ENCODE assay signal across 1 cellular context in genomic region chr17:74282587-74283370, GRCh38.
TF ChIP-seq lines count a peak whose summit lies in the region.

No MANE protein-coding gene starts in this region.

TF ChIP-seq in HEK293, 187 proteins besides CTCF, POLR2A, EP300 and RAD21 (continued from another document):
- TF ChIP-seq, protein P1, sequence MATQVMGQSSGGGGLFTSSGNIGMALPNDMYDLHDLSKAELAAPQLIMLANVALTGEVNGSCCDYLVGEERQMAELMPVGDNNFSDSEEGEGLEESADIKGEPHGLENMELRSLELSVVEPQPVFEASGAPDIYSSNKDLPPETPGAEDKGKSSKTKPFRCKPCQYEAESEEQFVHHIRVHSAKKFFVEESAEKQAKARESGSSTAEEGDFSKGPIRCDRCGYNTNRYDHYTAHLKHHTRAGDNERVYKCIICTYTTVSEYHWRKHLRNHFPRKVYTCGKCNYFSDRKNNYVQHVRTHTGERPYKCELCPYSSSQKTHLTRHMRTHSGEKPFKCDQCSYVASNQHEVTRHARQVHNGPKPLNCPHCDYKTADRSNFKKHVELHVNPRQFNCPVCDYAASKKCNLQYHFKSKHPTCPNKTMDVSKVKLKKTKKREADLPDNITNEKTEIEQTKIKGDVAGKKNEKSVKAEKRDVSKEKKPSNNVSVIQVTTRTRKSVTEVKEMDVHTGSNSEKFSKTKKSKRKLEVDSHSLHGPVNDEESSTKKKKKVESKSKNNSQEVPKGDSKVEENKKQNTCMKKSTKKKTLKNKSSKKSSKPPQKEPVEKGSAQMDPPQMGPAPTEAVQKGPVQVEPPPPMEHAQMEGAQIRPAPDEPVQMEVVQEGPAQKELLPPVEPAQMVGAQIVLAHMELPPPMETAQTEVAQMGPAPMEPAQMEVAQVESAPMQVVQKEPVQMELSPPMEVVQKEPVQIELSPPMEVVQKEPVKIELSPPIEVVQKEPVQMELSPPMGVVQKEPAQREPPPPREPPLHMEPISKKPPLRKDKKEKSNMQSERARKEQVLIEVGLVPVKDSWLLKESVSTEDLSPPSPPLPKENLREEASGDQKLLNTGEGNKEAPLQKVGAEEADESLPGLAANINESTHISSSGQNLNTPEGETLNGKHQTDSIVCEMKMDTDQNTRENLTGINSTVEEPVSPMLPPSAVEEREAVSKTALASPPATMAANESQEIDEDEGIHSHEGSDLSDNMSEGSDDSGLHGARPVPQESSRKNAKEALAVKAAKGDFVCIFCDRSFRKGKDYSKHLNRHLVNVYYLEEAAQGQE (tag by site-specific recombination; IDR thresholded peaks at IDR 0.05): no peak
- TF ChIP-seq ZNF169 (tag by site-specific recombination; IDR thresholded peaks at IDR 0.05) (no peak), ZNF629 (tag by site-specific recombination; IDR thresholded peaks at IDR 0.05) (peak; percentile 58), ZNF274 (IDR thresholded peaks at IDR 0.05; ENCODE audit: low read length) (no peak), ZNF274 (tag by site-specific recombination; IDR thresholded peaks at IDR 0.05; ENCODE audit: borderline replicate concordance) (no peak), ZNF530 (tag by site-specific recombination; IDR thresholded peaks at IDR 0.05; ENCODE audit: low read depth) (no peak), ZNF768 (tag by site-specific recombination; IDR thresholded peaks at IDR 0.05) (no peak), EGR2 (tag by site-specific recombination; IDR thresholded peaks at IDR 0.05; ENCODE audit: low read depth) (peak; percentile 25), ZBTB11 (tag by site-specific recombination; conservative IDR thresholded peaks at IDR 0.05; ENCODE audit: low read depth) (no peak), BCL11B (tag by site-specific recombination; IDR thresholded peaks at IDR 0.05; ENCODE audit: low read depth) (no peak), ZBTB8A (tag by site-specific recombination; IDR thresholded peaks at IDR 0.05) (no peak), SCRT1 (tag by site-specific recombination; IDR thresholded peaks at IDR 0.05; ENCODE audit: borderline replicate concordance) (no peak), KLF17 (tag by site-specific recombination; IDR thresholded peaks at IDR 0.05) (0 out of 2 replicates have a peak, but pooled peaks have one; percentile 65), ZNF394 (tag by site-specific recombination; IDR thresholded peaks at IDR 0.05; ENCODE audit: borderline replicate concordance) (peak; percentile 51; the same call in 1 of the 2 replicates), ZNF121 (tag by site-specific recombination; IDR thresholded peaks at IDR 0.05) (no peak), ZNF777 (tag by site-specific recombination; IDR thresholded peaks at IDR 0.05; ENCODE audit: borderline replicate concordance) (no peak), ZNF654 (tag by site-specific recombination; IDR thresholded peaks at IDR 0.05; ENCODE audit: low read depth) (no peak), ZBTB20 (tag by site-specific recombination; IDR thresholded peaks at IDR 0.05) (no peak), ZNF10 (tag by site-specific recombination; IDR thresholded peaks at IDR 0.05) (no peak)
- TF ChIP-seq, protein P2, sequence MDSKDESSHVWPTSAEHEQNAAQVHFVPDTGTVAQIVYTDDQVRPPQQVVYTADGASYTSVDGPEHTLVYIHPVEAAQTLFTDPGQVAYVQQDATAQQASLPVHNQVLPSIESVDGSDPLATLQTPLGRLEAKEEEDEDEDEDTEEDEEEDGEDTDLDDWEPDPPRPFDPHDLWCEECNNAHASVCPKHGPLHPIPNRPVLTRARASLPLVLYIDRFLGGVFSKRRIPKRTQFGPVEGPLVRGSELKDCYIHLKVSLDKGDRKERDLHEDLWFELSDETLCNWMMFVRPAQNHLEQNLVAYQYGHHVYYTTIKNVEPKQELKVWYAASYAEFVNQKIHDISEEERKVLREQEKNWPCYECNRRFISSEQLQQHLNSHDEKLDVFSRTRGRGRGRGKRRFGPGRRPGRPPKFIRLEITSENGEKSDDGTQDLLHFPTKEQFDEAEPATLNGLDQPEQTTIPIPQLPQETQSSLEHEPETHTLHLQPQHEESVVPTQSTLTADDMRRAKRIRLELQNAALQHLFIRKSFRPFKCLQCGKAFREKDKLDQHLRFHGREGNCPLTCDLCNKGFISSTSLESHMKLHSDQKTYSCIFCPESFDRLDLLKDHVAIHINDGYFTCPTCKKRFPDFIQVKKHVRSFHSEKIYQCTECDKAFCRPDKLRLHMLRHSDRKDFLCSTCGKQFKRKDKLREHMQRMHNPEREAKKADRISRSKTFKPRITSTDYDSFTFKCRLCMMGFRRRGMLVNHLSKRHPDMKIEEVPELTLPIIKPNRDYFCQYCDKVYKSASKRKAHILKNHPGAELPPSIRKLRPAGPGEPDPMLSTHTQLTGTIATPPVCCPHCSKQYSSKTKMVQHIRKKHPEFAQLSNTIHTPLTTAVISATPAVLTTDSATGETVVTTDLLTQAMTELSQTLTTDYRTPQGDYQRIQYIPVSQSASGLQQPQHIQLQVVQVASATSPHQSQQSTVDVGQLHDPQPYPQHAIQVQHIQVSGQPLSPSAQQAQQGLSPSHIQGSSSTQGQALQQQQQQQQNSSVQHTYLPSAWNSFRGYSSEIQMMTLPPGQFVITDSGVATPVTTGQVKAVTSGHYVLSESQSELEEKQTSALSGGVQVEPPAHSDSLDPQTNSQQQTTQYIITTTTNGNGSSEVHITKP (tag by site-specific recombination; IDR thresholded peaks at IDR 0.05): 0 out of 2 replicates have a peak, but pooled peaks have one; percentile 21
- TF ChIP-seq, protein P3, sequence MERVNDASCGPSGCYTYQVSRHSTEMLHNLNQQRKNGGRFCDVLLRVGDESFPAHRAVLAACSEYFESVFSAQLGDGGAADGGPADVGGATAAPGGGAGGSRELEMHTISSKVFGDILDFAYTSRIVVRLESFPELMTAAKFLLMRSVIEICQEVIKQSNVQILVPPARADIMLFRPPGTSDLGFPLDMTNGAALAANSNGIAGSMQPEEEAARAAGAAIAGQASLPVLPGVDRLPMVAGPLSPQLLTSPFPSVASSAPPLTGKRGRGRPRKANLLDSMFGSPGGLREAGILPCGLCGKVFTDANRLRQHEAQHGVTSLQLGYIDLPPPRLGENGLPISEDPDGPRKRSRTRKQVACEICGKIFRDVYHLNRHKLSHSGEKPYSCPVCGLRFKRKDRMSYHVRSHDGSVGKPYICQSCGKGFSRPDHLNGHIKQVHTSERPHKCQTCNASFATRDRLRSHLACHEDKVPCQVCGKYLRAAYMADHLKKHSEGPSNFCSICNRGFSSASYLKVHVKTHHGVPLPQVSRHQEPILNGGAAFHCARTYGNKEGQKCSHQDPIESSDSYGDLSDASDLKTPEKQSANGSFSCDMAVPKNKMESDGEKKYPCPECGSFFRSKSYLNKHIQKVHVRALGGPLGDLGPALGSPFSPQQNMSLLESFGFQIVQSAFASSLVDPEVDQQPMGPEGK (tag by site-specific recombination; IDR thresholded peaks at IDR 0.05): 0 out of 2 replicates have a peak, but pooled peaks have one; percentile 31
